26 cellular contexts compared by ENCODE assay signal in the genomic region with DNA sequence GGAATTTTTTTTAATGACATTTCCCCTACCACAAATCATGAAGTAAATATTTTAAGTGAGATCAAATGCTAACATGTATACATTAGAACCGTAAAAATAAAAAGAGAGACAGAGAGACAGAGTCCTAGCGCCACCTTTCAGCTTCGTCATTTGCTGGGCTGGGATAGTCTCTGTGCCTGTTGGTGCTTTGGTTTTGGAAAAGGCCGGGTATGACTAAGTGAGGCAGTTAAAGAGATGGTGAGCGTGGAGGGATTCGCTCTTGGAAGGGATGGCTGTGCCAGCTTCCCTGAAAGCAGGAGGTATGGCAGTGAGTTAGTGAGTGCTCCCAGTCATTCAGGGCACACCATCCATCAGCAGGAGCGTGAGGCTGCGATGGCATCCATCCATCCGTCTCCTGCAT.
"Had no signal": no experiment of that assay in that cellular context is flagged by ENCODE, and none has a peak within 500 bp of the region (broad histone marks: within the 10 kb centered on the region; RNA-seq: fewer than 3 reads in every experiment).

No MANE protein-coding gene starts in this region.

- H3K4me3 ChIP-seq: adrenal gland, body of pancreas, colonic mucosa, gastrocnemius medialis, hepatocyte, left ventricle myocardium inferior, lung, mucosa of descending colon, suprapubic skin, tibial artery had no signal

- H3K79me2 ChIP-seq: hepatocyte had no signal

- H3K36me3 ChIP-seq: adrenal gland, colonic mucosa, gastrocnemius medialis, left ventricle myocardium inferior, suprapubic skin, tibial artery had no signal

- H3K4me2 ChIP-seq: hepatocyte had no signal

- DNase-seq: activated CD4-positive, alpha-beta T cell treated with anti-CD3 and anti-CD28 coated beads for 36 hours; activated CD4-positive, alpha-beta T cell treated with anti-CD3 and anti-CD28 coated beads, Interleukin-2, amount 50 U/mL, for 4 hours; activated CD4-positive, CD25-positive, alpha-beta regulatory T cell; activated effector memory CD4-positive, alpha-beta T cell treated with Interleukin-2 at 50 U/mL for 16 hours; activated naive CD4-positive, alpha-beta T cell treated with anti-CD3 and anti-CD28 coated beads for 36 hours; activated naive CD8-positive, alpha-beta T cell treated with anti-CD3 and anti-CD28 coated beads for 36 hours; activated T-cell treated with anti-CD3 and anti-CD28 coated beads for 4 hours; activated T-cell treated with anti-CD3 and anti-CD28 coated beads, Interleukin-2, amount 50 U/mL, for 72 hours; adrenal gland; aorta; body of pancreas; colonic mucosa; effector CD8-positive, alpha-beta T cell; gastrocnemius medialis; islet precursor cell; left ventricle myocardium inferior; mucosa of descending colon; right cardiac atrium; stimulated activated CD4-positive, alpha-beta T cell treated with anti-CD3 and anti-CD28 coated beads, Interleukin-15, amount 100 ng/mL, for 24 hours; stimulated activated CD4-positive, alpha-beta T cell treated with anti-CD3 and anti-CD28 coated beads, Interleukin-2, amount 100 ng/mL, for 24 hours; stimulated activated naive CD4-positive, alpha-beta T cell; tibial artery had no signal

- H3K27me3 ChIP-seq: adrenal gland, body of pancreas, colonic mucosa, gastrocnemius medialis, hepatocyte, suprapubic skin, tibial artery had no signal

- H3K9me3 ChIP-seq: adrenal gland, body of pancreas, colonic mucosa, gastrocnemius medialis, left ventricle myocardium inferior, mucosa of descending colon, suprapubic skin, tibial artery had no signal

- ATAC-seq: activated CD4-positive, alpha-beta T cell treated with anti-CD3 and anti-CD28 coated beads for 36 hours; activated T-cell treated with anti-CD3 and anti-CD28 coated beads, Interleukin-2, amount 50 U/mL, for 72 hours; body of pancreas; gastrocnemius medialis; mucosa of descending colon; natural killer cell treated with Interleukin-12 subunit alpha and Interleukin-12 subunit beta and Interleukin-15 and Interleukin-18, amount 100 ng/mL, for 72 hours; right cardiac atrium had no signal

- H3K27ac ChIP-seq: adrenal gland, body of pancreas, colonic mucosa, gastrocnemius medialis, hepatocyte, left ventricle myocardium inferior, suprapubic skin, tibial artery had no signal

- H3K4me1 ChIP-seq: adrenal gland, body of pancreas, colonic mucosa, gastrocnemius medialis, left ventricle myocardium inferior, suprapubic skin, tibial artery had no signal

- H2AFZ ChIP-seq: hepatocyte had no signal
